20 cellular contexts compared by ENCODE assay signal in genomic region chrX:30193910-30194309, GRCh38. TPM values are rescaled to one million over a fixed set of nuclear protein-coding genes. Genes with fewer than 3 reads are reported as not detected.
"Had no signal": no experiment of that assay in that cellular context is flagged by ENCODE, and none has a peak within 500 bp of the region (broad histone marks: within the 10 kb centered on the region; RNA-seq: fewer than 3 reads in every experiment).

No MANE protein-coding gene starts in this region.

RNA-seq across cellular contexts. Expression of gene MAGEB2, which starts 21.5 kb away (rescaled TPM):
- total RNA-seq: activated naive CD4-positive, alpha-beta T cell treated with anti-CD3 and anti-CD28 coated beads for 36 hours; activated naive CD4-positive, alpha-beta T cell treated with anti-CD3 and anti-CD28 coated beads, Interleukin-2, amount 50 U/mL, for 72 hours; activated naive CD8-positive, alpha-beta T cell treated with anti-CD3 and anti-CD28 coated beads for 36 hours; activated naive CD8-positive, alpha-beta T cell treated with anti-CD3 and anti-CD28 coated beads, Interleukin-2, amount 10 ng/mL, durations not matched to agents 7 days and 5 days; activated T-cell treated with anti-CD3 and anti-CD28 coated beads, Interleukin-2, amount 50 U/mL, for 72 hours; activated T-helper 1 cell treated with anti-CD3 and anti-CD28 coated beads, Interleukin-12 subunit alpha, Interleukin-12 subunit beta, Interleukin-2, Interleukin-4 antibody, amounts not matched to agents 30 ng/mL and 10 ng/mL and 1 ng/mL, durations not matched to agents 14 hours and 24 hours and 36 hours; activated T-helper 17 cell treated with anti-CD3 and anti-CD28 coated beads, Interleukin-2, amount 50 U/mL, for 72 hours; activated T-helper 2 cell treated with anti-CD3 and anti-CD28 coated beads, Interferon-gamma antibody, Interleukin-2, Interleukin-4, amounts not matched to agents 10 μg/mL and 5 μg/mL and 100 μg/mL, durations not matched to agents 14 hours and 24 hours and 36 hours; aorta; ascending aorta; astrocyte; body of pancreas; breast epithelium; bronchial epithelial cell; cardiac muscle cell; cardiac septum; cerebellum had no signal
- polyA plus RNA-seq: adipose tissue, adrenal gland, aorta, cardiac muscle cell had no signal

RNA-seq across cellular contexts. Expression of gene MAGEB3, which starts 36.5 kb away (rescaled TPM):
- total RNA-seq: activated naive CD4-positive, alpha-beta T cell treated with anti-CD3 and anti-CD28 coated beads for 36 hours; activated naive CD4-positive, alpha-beta T cell treated with anti-CD3 and anti-CD28 coated beads, Interleukin-2, amount 50 U/mL, for 72 hours; activated naive CD8-positive, alpha-beta T cell treated with anti-CD3 and anti-CD28 coated beads for 36 hours; activated naive CD8-positive, alpha-beta T cell treated with anti-CD3 and anti-CD28 coated beads, Interleukin-2, amount 10 ng/mL, durations not matched to agents 7 days and 5 days; activated T-cell treated with anti-CD3 and anti-CD28 coated beads, Interleukin-2, amount 50 U/mL, for 4 hours; activated T-cell treated with anti-CD3 and anti-CD28 coated beads, Interleukin-2, amount 50 U/mL, for 72 hours; activated T-helper 1 cell treated with anti-CD3 and anti-CD28 coated beads, Interleukin-12 subunit alpha, Interleukin-12 subunit beta, Interleukin-2, Interleukin-4 antibody, amounts not matched to agents 30 ng/mL and 10 ng/mL and 1 ng/mL, durations not matched to agents 14 hours and 24 hours and 36 hours; activated T-helper 17 cell treated with anti-CD3 and anti-CD28 coated beads, Interleukin-2, amount 50 U/mL, for 72 hours; activated T-helper 2 cell treated with anti-CD3 and anti-CD28 coated beads, Interferon-gamma antibody, Interleukin-2, Interleukin-4, amounts not matched to agents 10 μg/mL and 5 μg/mL and 100 μg/mL, durations not matched to agents 14 hours and 24 hours and 36 hours; aorta; ascending aorta; astrocyte; body of pancreas; breast epithelium; bronchial epithelial cell; cardiac muscle cell; cardiac septum; cerebellum had no signal
- polyA plus RNA-seq: adipose tissue, aorta, cardiac muscle cell had no signal

RNA-seq across cellular contexts. Expression of gene MAGEB4, which starts 47.9 kb away (rescaled TPM):
- total RNA-seq: activated naive CD4-positive, alpha-beta T cell treated with anti-CD3 and anti-CD28 coated beads for 36 hours; activated naive CD4-positive, alpha-beta T cell treated with anti-CD3 and anti-CD28 coated beads, Interleukin-2, amount 50 U/mL, for 72 hours; activated naive CD8-positive, alpha-beta T cell treated with anti-CD3 and anti-CD28 coated beads for 36 hours; activated naive CD8-positive, alpha-beta T cell treated with anti-CD3 and anti-CD28 coated beads, Interleukin-2, amount 10 ng/mL, durations not matched to agents 7 days and 5 days; activated T-cell treated with anti-CD3 and anti-CD28 coated beads, Interleukin-2, amount 50 U/mL, for 4 hours; activated T-cell treated with anti-CD3 and anti-CD28 coated beads, Interleukin-2, amount 50 U/mL, for 72 hours; activated T-helper 1 cell treated with anti-CD3 and anti-CD28 coated beads, Interleukin-12 subunit alpha, Interleukin-12 subunit beta, Interleukin-2, Interleukin-4 antibody, amounts not matched to agents 30 ng/mL and 10 ng/mL and 1 ng/mL, durations not matched to agents 14 hours and 24 hours and 36 hours; activated T-helper 17 cell treated with anti-CD3 and anti-CD28 coated beads, Interleukin-2, amount 50 U/mL, for 72 hours; activated T-helper 2 cell treated with anti-CD3 and anti-CD28 coated beads, Interferon-gamma antibody, Interleukin-2, Interleukin-4, amounts not matched to agents 10 μg/mL and 5 μg/mL and 100 μg/mL, durations not matched to agents 14 hours and 24 hours and 36 hours; adrenal gland; aorta; ascending aorta; astrocyte; body of pancreas; bronchial epithelial cell; cardiac muscle cell; cardiac septum; cerebellum had no signal
- polyA plus RNA-seq: adipose tissue, adrenal gland, aorta, cardiac muscle cell had no signal

RNA-seq across cellular contexts. Expression of gene MAGEB1, which starts 53.0 kb away (rescaled TPM):
- total RNA-seq: activated naive CD4-positive, alpha-beta T cell treated with anti-CD3 and anti-CD28 coated beads for 36 hours; activated naive CD4-positive, alpha-beta T cell treated with anti-CD3 and anti-CD28 coated beads, Interleukin-2, amount 50 U/mL, for 72 hours; activated naive CD8-positive, alpha-beta T cell treated with anti-CD3 and anti-CD28 coated beads for 36 hours; activated naive CD8-positive, alpha-beta T cell treated with anti-CD3 and anti-CD28 coated beads, Interleukin-2, amount 10 ng/mL, durations not matched to agents 7 days and 5 days; activated T-cell treated with anti-CD3 and anti-CD28 coated beads, Interleukin-2, amount 50 U/mL, for 4 hours; activated T-cell treated with anti-CD3 and anti-CD28 coated beads, Interleukin-2, amount 50 U/mL, for 72 hours; activated T-helper 1 cell treated with anti-CD3 and anti-CD28 coated beads, Interleukin-12 subunit alpha, Interleukin-12 subunit beta, Interleukin-2, Interleukin-4 antibody, amounts not matched to agents 30 ng/mL and 10 ng/mL and 1 ng/mL, durations not matched to agents 14 hours and 24 hours and 36 hours; activated T-helper 17 cell treated with anti-CD3 and anti-CD28 coated beads, Interleukin-2, amount 50 U/mL, for 72 hours; activated T-helper 2 cell treated with anti-CD3 and anti-CD28 coated beads, Interferon-gamma antibody, Interleukin-2, Interleukin-4, amounts not matched to agents 10 μg/mL and 5 μg/mL and 100 μg/mL, durations not matched to agents 14 hours and 24 hours and 36 hours; adrenal gland; aorta; ascending aorta; astrocyte; body of pancreas; breast epithelium; bronchial epithelial cell; cardiac muscle cell; cardiac septum; cerebellum had no signal
- polyA plus RNA-seq: adipose tissue, adrenal gland, aorta, cardiac muscle cell had no signal
